25 cellular contexts compared by ENCODE assay signal in the genomic region with DNA sequence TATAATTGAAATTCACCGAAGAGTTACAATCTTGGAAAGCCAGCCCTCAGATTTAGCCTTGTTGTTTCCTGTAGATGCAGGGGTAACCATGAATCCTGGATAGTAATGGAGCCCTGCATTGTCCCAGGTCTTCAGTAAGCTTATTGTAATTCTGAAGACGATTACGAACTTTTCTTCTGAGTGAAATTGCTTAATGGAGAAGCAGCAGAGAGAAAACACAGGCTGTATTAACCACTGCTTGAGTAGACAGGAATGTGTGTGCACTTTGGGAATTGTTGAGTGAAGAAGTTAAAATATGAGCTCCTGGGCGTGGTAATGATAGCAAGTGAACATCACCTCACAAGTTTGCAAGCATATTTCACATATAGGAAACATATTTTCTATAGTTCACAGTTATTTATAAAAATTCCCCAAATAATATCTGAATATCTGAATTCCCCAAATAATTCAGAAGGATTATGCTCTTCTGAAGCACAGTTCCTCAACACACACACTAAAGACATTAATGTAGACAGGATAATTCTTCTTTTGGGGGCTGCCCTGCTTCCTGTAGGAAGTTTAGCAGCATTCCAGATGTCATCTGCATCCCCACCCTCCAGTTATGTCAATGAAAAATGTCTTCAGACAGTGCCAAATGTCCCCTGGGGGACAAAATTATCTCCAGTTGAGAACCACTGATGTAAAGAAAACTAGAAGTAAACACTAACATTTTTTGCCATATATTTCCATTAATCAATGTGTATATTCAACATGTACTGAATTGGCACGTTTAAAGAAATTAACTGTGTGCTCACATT. TPM values are rescaled to one million over a fixed set of nuclear protein-coding genes. Genes with fewer than 3 reads are reported as not detected.
DNase-seq lines count a peak whose midpoint lies in the region; ATAC-seq, FAIRE-seq and TF ChIP-seq lines count a peak whose summit lies in the region.
"Had no signal": no experiment of that assay in that cellular context is flagged by ENCODE, and none has a peak within 500 bp of the region (broad histone marks: within the 10 kb centered on the region; RNA-seq: fewer than 3 reads in every experiment).

No MANE protein-coding gene starts in this region.

- H3K36me3 Mint-ChIP-seq in astrocyte (ENCODE audit: low read depth, unreplicated experiment): no peaks in the 10 kb centered on the region

- no peak for TF ChIP-seq CTCF in IMR-90 (conservative IDR thresholded peaks at IDR 0.05; ENCODE audit: low read depth, low read length)
- no peak for TF ChIP-seq CTCF in astrocyte (IDR thresholded peaks at IDR 0.05; ENCODE audit: insufficient read depth, low read depth, low read length)
- TF ChIP-seq CTCF in thyroid gland (IDR thresholded peaks at IDR 0.05): no peak

- H3K4me1 ChIP-seq in IMR-90 (ENCODE audit: control insufficient read depth, insufficient read depth, low read length): peaks cover 31% of the 10 kb centered on the region
- H3K4me1 ChIP-seq in astrocyte (ENCODE audit: insufficient read depth, low read length): peaks cover 60% of the 10 kb centered on the region
- peaks cover 51% of the 10 kb centered on the region for H3K4me1 ChIP-seq in mesodermal cell (ENCODE audit: control insufficient read depth, insufficient read depth, low read length, poor library complexity, severe bottlenecking)
- H3K4me1 ChIP-seq in thyroid gland: peaks cover 14 to 57% of the 10 kb centered on the region in 2 donors

- H3K18ac ChIP-seq in IMR-90 (ENCODE audit: low read depth, low read length): peak overlapping the region; percentile 18; the same call in 1 of the 2 replicates

- H3K4ac ChIP-seq in IMR-90 (ENCODE audit: low read depth, low read length): peak overlapping the region; percentile 37; the same call in 1 of the 2 replicates

- H2AFZ ChIP-seq in IMR-90 (replicated peaks; ENCODE audit: low read length, poor library complexity): no peak overlapping the region
- H2AFZ ChIP-seq in astrocyte (ENCODE audit: low read depth, low read length): no peak overlapping the region

- H3K9me3 Mint-ChIP-seq in astrocyte (ENCODE audit: unreplicated experiment): no peaks in the 10 kb centered on the region
- H3K9me3 Mint-ChIP-seq: activated CD4-positive, alpha-beta T cell treated with anti-CD3 and anti-CD28 coated beads, Interleukin-2, amount 10 ng/mL, durations not matched to agents 24 days and 14 days; activated naive CD4-positive, alpha-beta T cell treated with anti-CD3 and anti-CD28 coated beads for 36 hours had no signal

- ATAC-seq in IMR-90 (ENCODE audit: low read depth): no peak
- ATAC-seq: left cardiac atrium had no signal

- H3K4me2 ChIP-seq in IMR-90 (ENCODE audit: low read depth, low read length) (peak overlapping the region; percentile 29; the same call in 1 of the 2 replicates), astrocyte (ENCODE audit: low read length) (peak overlapping the region; percentile 59)

- H3K27ac ChIP-seq in IMR-90 (ENCODE audit: insufficient read depth, low read length): peak overlapping the region; percentile 36; the same call in 1 of the 2 replicates
- H3K27ac ChIP-seq in astrocyte (ENCODE audit: low read depth, low read length): peak overlapping the region; percentile 96
- H3K27ac ChIP-seq in mesodermal cell (ENCODE audit: low read depth, low read length, severe bottlenecking): peak overlapping the region; percentile 98
- H3K27ac ChIP-seq in thyroid gland: peak overlapping the region in 2 of 3 donors; percentile 27 to 49
- H3K27ac ChIP-seq: ovary had no signal

- H3K27ac Mint-ChIP-seq in astrocyte (ENCODE audit: unreplicated experiment): peak overlapping the region; percentile 99
- H3K27ac Mint-ChIP-seq: activated CD4-positive, alpha-beta T cell treated with anti-CD3 and anti-CD28 coated beads, Interleukin-2, amount 10 ng/mL, durations not matched to agents 24 days and 14 days; activated naive CD4-positive, alpha-beta T cell treated with anti-CD3 and anti-CD28 coated beads for 36 hours had no signal

- peak overlapping the region; percentile 25; the same call in 1 of the 2 replicates for H3K23ac ChIP-seq in IMR-90 (ENCODE audit: low read depth, low read length)

- no peak overlapping the region; the same call in 1 of the 2 replicates for H4K91ac ChIP-seq in IMR-90 (ENCODE audit: insufficient read depth, low read depth, low read length)

- peaks cover 63% of the 10 kb centered on the region for H4K20me1 ChIP-seq in IMR-90 (ENCODE audit: insufficient read depth, low read length)
- H4K20me1 ChIP-seq in astrocyte (ENCODE audit: insufficient read depth, low read length): peaks cover 15% of the 10 kb centered on the region

- H2BK20ac ChIP-seq in IMR-90 (ENCODE audit: low read depth, low read length): 0 out of 2 replicates have a peak overlapping the region, but pooled peaks have one; percentile 41

- BruUV-seq in IMR-90 (replicated peaks; lab: Mats Ljungman, UMichigan): no TSS peak

- dilution Hi-C loops in IMR-90 (cut with HindIII; ENCODE audit: low sequenced_read_pairs, unreplicated experiment): no loop called here

- H3K4me1 Mint-ChIP-seq in astrocyte (ENCODE audit: low read depth, unreplicated experiment): peaks cover 48% of the 10 kb centered on the region
- H3K4me1 Mint-ChIP-seq: activated CD4-positive, alpha-beta T cell treated with anti-CD3 and anti-CD28 coated beads, Interleukin-2, amount 10 ng/mL, durations not matched to agents 24 days and 14 days had no signal

- no peaks in the 10 kb centered on the region for H3K27me3 Mint-ChIP-seq in astrocyte (ENCODE audit: low read depth, unreplicated experiment)

- DNase-seq in IMR-90 (no peak), astrocyte (ENCODE audit: low read depth) (peak; percentile 70), thyroid gland (no peak), NK-92 (lab: John Stamatoyannopoulos, UW; ENCODE audit: unreplicated experiment) (no peak), epidermal melanocyte (ENCODE audit: insufficient read length, low spot score) (no peak), activated gamma-delta T cell treated with Interleukin-2 at 50 U/mL for 16 hours (no peak)
- DNase-seq: activated CD4-positive, alpha-beta T cell treated with anti-CD3 and anti-CD28 coated beads, Interleukin-2, amount 10 ng/mL, durations not matched to agents 24 days and 14 days; activated CD8-positive, alpha-beta memory T cell treated with anti-CD3 and anti-CD28 coated beads, Interleukin-2, amount 50 U/mL, for 4 hours; activated naive CD4-positive, alpha-beta T cell treated with anti-CD3 and anti-CD28 coated beads for 36 hours; aorta; C1 segment of cervical spinal cord; DMS153; GF-D8; Kasumi-1; left cardiac atrium; NCI-H1105 treated with DMSO at 0.1 percent for 48 hours; NCI-H2107; ovary; small intestine; stimulated activated CD8-positive, alpha-beta memory T cell treated with anti-CD3 and anti-CD28 coated beads, Interleukin-4, amount 100 ng/mL, for 48 hours; substantia nigra had no signal

- peaks cover 13 to 63% of the 10 kb centered on the region in 2 experiments; a peak in 3 of 4 replicates for H3K79me1 ChIP-seq in IMR-90 (ENCODE audit: low read depth in 1 of 2, low read length in 2 of 2)

- H3K9me3 ChIP-seq in IMR-90 (ENCODE audit: control insufficient read depth, insufficient read depth, low read length) (no peaks in the 10 kb centered on the region), astrocyte (ENCODE audit: insufficient read depth, low read depth, low read length) (no peaks in the 10 kb centered on the region), mesodermal cell (ENCODE audit: control insufficient read depth, low read length) (no peaks in the 10 kb centered on the region), thyroid gland (no peaks in the 10 kb centered on the region)
- H3K9me3 ChIP-seq: ovary had no signal

- no peak overlapping the region; the same call in 2 of the 3 replicates for H2BK15ac ChIP-seq in IMR-90 (ENCODE audit: low read depth, low read length)

- CTCF ChIA-PET in IMR-90 (lab: Yijun Ruan, JAX): no interaction called here

- intact Hi-C loops in IMR-90 (cut with micrococcal nuclease): loop anchor here (5.0 kb wide), 1 partner anchor 104 kb away; no protein-coding TSS in a partner anchor
- intact Hi-C loops in thyroid gland (cut with DNase I): loop anchor here (10.0 kb wide), 1 partner anchor 106 kb away; no protein-coding TSS in a partner anchor

- H3K56ac ChIP-seq in IMR-90 (ENCODE audit: extremely low read depth, insufficient read depth, low read length): no peak overlapping the region

- TF ChIP-seq RAD21 in IMR-90 (IDR thresholded peaks at IDR 0.05; ENCODE audit: low read length): no peak

- no peak overlapping the region for H2AK5ac ChIP-seq in IMR-90 (ENCODE audit: low read depth, low read length)

- no peak overlapping the region for H3K4me3 Mint-ChIP-seq in astrocyte (ENCODE audit: unreplicated experiment)
- H3K4me3 Mint-ChIP-seq: activated CD4-positive, alpha-beta T cell treated with anti-CD3 and anti-CD28 coated beads, Interleukin-2, amount 10 ng/mL, durations not matched to agents 24 days and 14 days; activated naive CD4-positive, alpha-beta T cell treated with anti-CD3 and anti-CD28 coated beads for 36 hours had no signal

- POLR2A ChIA-PET in IMR-90 (lab: Charles Lee; ENCODE audit: unreplicated experiment): interaction anchor here (1.2 kb wide), 1 partner anchor 14 kb away, joined by 6 read pairs; no protein-coding TSS in a partner anchor

- H3K9ac ChIP-seq in IMR-90 (ENCODE audit: low read depth, low read length) (0 out of 2 replicates have a peak overlapping the region, but pooled peaks have one; percentile 25), astrocyte (ENCODE audit: low read length) (peak overlapping the region; percentile 35)

- H3K27me3 ChIP-seq in IMR-90 (ENCODE audit: control insufficient read depth, insufficient read depth, low read length): no peaks in the 10 kb centered on the region
- H3K27me3 ChIP-seq in astrocyte (ENCODE audit: insufficient read depth, low read length): no peaks in the 10 kb centered on the region
- H3K27me3 ChIP-seq in thyroid gland: no peaks in the 10 kb centered on the region
- H3K27me3 ChIP-seq: ovary had no signal

- peak overlapping the region; percentile 100 for H2BK5ac ChIP-seq in IMR-90 (ENCODE audit: low read depth, low read length, poor library complexity, severe bottlenecking)

- H4K8ac ChIP-seq in IMR-90 (ENCODE audit: low read depth in 2 of 2, low read length in 2 of 2): peak overlapping the region in 1 of 2 experiments; percentile 60; a peak in 2 of 4 replicates

- peak overlapping the region; percentile 29; the same call in 1 of the 2 replicates for H3K14ac ChIP-seq in IMR-90 (replicated peaks; ENCODE audit: low read depth, low read length)

- H4K5ac ChIP-seq in IMR-90 (ENCODE audit: low read depth, low read length): no peak overlapping the region

- H3K36me3 ChIP-seq in IMR-90 (ENCODE audit: control insufficient read depth, insufficient read depth, low read length) (peaks cover 20% of the 10 kb centered on the region), astrocyte (ENCODE audit: insufficient read depth, low read length) (peaks cover 8% of the 10 kb centered on the region), mesodermal cell (ENCODE audit: control insufficient read depth, insufficient read depth, low read length) (peaks cover 31% of the 10 kb centered on the region), thyroid gland (no peaks in the 10 kb centered on the region)
- H3K36me3 ChIP-seq: ovary had no signal

- H2AK9ac ChIP-seq in IMR-90 (replicated peaks; ENCODE audit: low read depth, low read length, poor library complexity): no peak overlapping the region

- peaks cover 15% of the 10 kb centered on the region; the same call in 1 of the 2 replicates for H3K9me1 ChIP-seq in IMR-90 (ENCODE audit: insufficient read depth, low read length)

- FAIRE-seq in astrocyte (lab: Jason Lieb, UNC): no peak
- FAIRE-seq: colon, GM12878, HTR-8/SVneo, small intestine had no signal

- H3K4me3 ChIP-seq in IMR-90 (ENCODE audit: insufficient read depth, low read depth, low read length) (no peak overlapping the region), astrocyte (ENCODE audit: insufficient read depth, low read depth, low read length) (no peak overlapping the region), mesodermal cell (ENCODE audit: extremely low read depth, insufficient read depth, low read length, poor library complexity, severe bottlenecking) (no peak overlapping the region), thyroid gland (replicated peaks in 1 of 3) (no peak overlapping the region)
- H3K4me3 ChIP-seq: GM12878, ovary had no signal

- TF ChIP-seq POLR2A in IMR-90 (IDR thresholded peaks at IDR 0.05; ENCODE audit: low read depth, low read length) (no peak), thyroid gland (IDR thresholded peaks at IDR 0.05) (no peak)

- peaks cover 72% of the 10 kb centered on the region for H3K79me2 ChIP-seq in astrocyte (ENCODE audit: insufficient read depth, low read length)

- WGBS in IMR-90 (ENCODE audit: extremely low coverage in 2 of 2, insufficient read length in 1 of 2), 2 experiments: 100% methylated on average over 1 of the region's 5 CpGs; no CpG with 5 or more reads in 1 of the 2 experiments
- WGBS in mesodermal cell (ENCODE audit: insufficient coverage in 2 of 2), 2 experiments: 96% methylated on average over 3 of the region's 5 CpGs
- WGBS in thyroid gland, 2 donors: 42 to 51% methylated on average over 5 of the region's 5 CpGs

- peak overlapping the region; percentile 16; the same call in 1 of the 2 replicates for H2BK120ac ChIP-seq in IMR-90 (ENCODE audit: low read depth, low read length)

- in situ Hi-C loops in IMR-90 (cut with MboI; ENCODE audit: low sequenced_read_pairs): no loop called here

RNA-seq across cellular contexts. Expression of a gene that starts 26.1 kb away (rescaled TPM):
- total RNA-seq in IMR-90 (2012; rRNA removed): 35.7 and 59.7 TPM in 2 replicates
- polyA plus RNA-seq in IMR-90 (2012; rRNA removed): 50.9 and 58.8 TPM in 2 replicates
- polyA plus RNA-seq in IMR-90 (2012; cell fraction: cytosol; rRNA removed): 22.3 and 26.0 TPM in 2 replicates
- polyA plus RNA-seq in IMR-90 (2012; cell fraction: nucleus; rRNA removed; ENCODE audit: low replicate concordance): 10.2 and 27.2 TPM in 2 replicates
- total RNA-seq in astrocyte: 61.5 and 73.0 TPM in 2 replicates
- polyA plus RNA-seq in mesodermal cell (2013, experiment 1 of 2): 48.1 TPM
- polyA plus RNA-seq in mesodermal cell (2013, experiment 2 of 2): 54.4 TPM
- total RNA-seq in thyroid gland: 10 to 100 TPM; 53.3 to 65.7 (median 64.0) TPM

Comparison
In these comparisons a context has a peak if more than half of its experiments do, and no peak if none do; other contexts are left out.
1. H3K27ac ChIP-seq: peak in every context shown above with its lines; median percentile 98 in mesodermal cell; 96 in astrocyte; 38 in thyroid gland; 36 in IMR-90.